Comparison of ENCODE assay signal across 8 cellular contexts in the genomic region with DNA sequence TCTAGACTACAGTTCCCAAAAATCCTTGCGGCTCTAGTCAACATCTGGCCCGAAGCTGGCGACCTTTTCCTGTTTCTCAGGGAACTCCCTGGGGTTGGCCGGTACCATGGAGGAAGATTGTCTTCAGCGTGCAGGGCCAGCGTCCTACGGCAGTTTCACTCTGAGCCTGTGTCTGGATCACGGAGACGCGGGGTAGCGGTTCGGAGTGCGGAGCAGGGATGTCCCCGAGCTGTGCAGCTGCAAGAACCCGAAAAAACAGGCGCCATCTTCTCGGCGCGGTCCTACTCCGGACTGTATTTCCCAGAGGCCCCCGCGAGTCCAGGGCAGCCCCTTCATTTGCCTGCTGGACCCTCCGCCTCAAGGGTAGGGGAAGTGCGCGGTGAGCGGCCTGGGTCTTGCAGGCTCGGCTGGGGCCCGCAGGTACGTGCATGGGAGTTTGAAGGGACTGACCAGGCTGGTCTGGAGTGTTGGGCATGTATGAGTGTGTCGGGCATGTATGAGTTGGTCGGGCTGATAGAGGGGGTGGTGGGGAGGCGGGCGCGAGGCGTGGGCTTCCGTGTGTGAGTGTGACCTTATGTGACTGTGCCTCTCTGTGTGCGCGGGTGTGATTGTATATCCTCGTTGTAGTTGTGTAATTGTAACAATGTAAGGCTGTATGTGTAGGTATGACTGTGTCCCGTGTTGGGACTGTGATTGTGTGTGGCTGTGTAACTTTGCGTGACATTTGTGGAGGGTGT. TPM values are rescaled to one million over a fixed set of nuclear protein-coding genes. Genes with fewer than 3 reads are reported as not detected.
DNase-seq lines count a peak whose midpoint lies in the region; ATAC-seq and TF ChIP-seq lines count a peak whose summit lies in the region.

A gene (plus strand): TSS at position 360 of the 737 bp plus-strand sequence. CDS start 12,240 bp downstream, outside the sequence.

- no peaks in the 10 kb centered on the region; the same call in 1 of the 2 replicates for H4K20me1 ChIP-seq in GM23338 (replicated peaks; ENCODE audit: insufficient read depth)

- H3K79me2 ChIP-seq in GM23338 (replicated peaks; ENCODE audit: insufficient read depth), result peaks cover 23% of the 10 kb centered on the region

- H3K27ac Mint-ChIP-seq in GM23338 (peak within 1 kb of the TSS; percentile 100), nephron progenitor cell (peak within 1 kb of the TSS; percentile 96)
- H3K27ac Mint-ChIP-seq in stimulated activated naive CD8-positive, alpha-beta T cell treated with anti-CD3 and anti-CD28 coated beads, Interleukin-15, Interleukin-2, amounts not matched to agents 100 ng/mL and 50 ng/mL, for 24 hours, result peak within 1 kb of the TSS; percentile 98

- H3K36me3 ChIP-seq in GM23338 (ENCODE audit: insufficient read depth), result no peaks in the 10 kb centered on the region

- no peaks in the 10 kb centered on the region for H3K27me3 ChIP-seq in GM23338 (ENCODE audit: insufficient read depth)

- peak; percentile 100 for ATAC-seq in GM23338

- H3K36me3 Mint-ChIP-seq in GM23338 (ENCODE audit: low read depth) (peaks cover 25% of the 10 kb centered on the region), nephron progenitor cell (ENCODE audit: low read depth) (peaks cover 65% of the 10 kb centered on the region)
- peaks cover 44% of the 10 kb centered on the region for H3K36me3 Mint-ChIP-seq in stimulated activated naive CD8-positive, alpha-beta T cell treated with anti-CD3 and anti-CD28 coated beads, Interleukin-15, Interleukin-2, amounts not matched to agents 100 ng/mL and 50 ng/mL, for 24 hours (ENCODE audit: low read depth)

- peak within 1 kb of the TSS; percentile 86 for H3K4me2 ChIP-seq in GM23338

- peak within 1 kb of the TSS; percentile 65 for H3K4me3 ChIP-seq in GM23338

- H2AFZ ChIP-seq in GM23338, result peak within 1 kb of the TSS; percentile 84; the same call in 1 of the 2 replicates

- H3K4me3 Mint-ChIP-seq in GM23338, result peak within 1 kb of the TSS; percentile 93
- H3K4me3 Mint-ChIP-seq in nephron progenitor cell, result peak within 1 kb of the TSS; percentile 96
- peak within 1 kb of the TSS; percentile 97 for H3K4me3 Mint-ChIP-seq in stimulated activated naive CD8-positive, alpha-beta T cell treated with anti-CD3 and anti-CD28 coated beads, Interleukin-15, Interleukin-2, amounts not matched to agents 100 ng/mL and 50 ng/mL, for 24 hours

- H3F3A ChIP-seq in GM23338 (replicated peaks; ENCODE audit: low read depth), result no peaks in the 10 kb centered on the region

- H3K27me3 Mint-ChIP-seq in GM23338 (ENCODE audit: insufficient read depth, low read depth, poor library complexity) (peaks cover 6% of the 10 kb centered on the region), nephron progenitor cell (ENCODE audit: low read depth, poor library complexity) (peaks cover 3% of the 10 kb centered on the region)
- no peaks in the 10 kb centered on the region for H3K27me3 Mint-ChIP-seq in stimulated activated naive CD8-positive, alpha-beta T cell treated with anti-CD3 and anti-CD28 coated beads, Interleukin-15, Interleukin-2, amounts not matched to agents 100 ng/mL and 50 ng/mL, for 24 hours

- peaks cover 8% of the 10 kb centered on the region for H3K4me1 Mint-ChIP-seq in GM23338
- H3K4me1 Mint-ChIP-seq in nephron progenitor cell, result peaks cover 26% of the 10 kb centered on the region
- peaks cover 22% of the 10 kb centered on the region for H3K4me1 Mint-ChIP-seq in stimulated activated naive CD8-positive, alpha-beta T cell treated with anti-CD3 and anti-CD28 coated beads, Interleukin-15, Interleukin-2, amounts not matched to agents 100 ng/mL and 50 ng/mL, for 24 hours (ENCODE audit: low read depth)

- H3K27ac ChIP-seq in GM23338 (ENCODE audit: low read depth), result peak within 1 kb of the TSS; percentile 41

- H3K9me2 ChIP-seq in GM23338 (ENCODE audit: insufficient read depth), result no peaks in the 10 kb centered on the region

- DNase-seq in EH (ENCODE audit: low read depth) (peak; percentile 88), GM23338 (ENCODE audit: low spot score) (peak; percentile 97), Kasumi-1 (lab: John Stamatoyannopoulos, UW) (peak; percentile 93 to 98), RPMI8226 (peak; percentile 85), fibroblast of the conjunctiva (ENCODE audit: low read depth) (peak; percentile 73), nephron progenitor cell (peak; percentile 84)
- peak; percentile 70 for DNase-seq in activated T-helper 9 cell treated with anti-CD3 and anti-CD28 coated beads, Interleukin-2, amount 50 U/mL, for 16 hours (ENCODE audit: low read depth)

- H3K9me3 Mint-ChIP-seq in GM23338 (peaks cover 22% of the 10 kb centered on the region), nephron progenitor cell (peaks cover 75% of the 10 kb centered on the region)
- H3K9me3 Mint-ChIP-seq in stimulated activated naive CD8-positive, alpha-beta T cell treated with anti-CD3 and anti-CD28 coated beads, Interleukin-15, Interleukin-2, amounts not matched to agents 100 ng/mL and 50 ng/mL, for 24 hours, result peaks cover 13% of the 10 kb centered on the region

- no peaks in the 10 kb centered on the region for H3K4me1 ChIP-seq in GM23338 (ENCODE audit: insufficient read depth)

- TF ChIP-seq CTCF in GM23338 (conservative IDR thresholded peaks at IDR 0.05; ENCODE audit: low read depth in 2 of 2), result no peak
- no peak for TF ChIP-seq CTCF in nephron progenitor cell (IDR thresholded peaks at IDR 0.05)

TF ChIP-seq in GM23338, 12 proteins besides CTCF, POLR2A, EP300 and RAD21:
- TF ChIP-seq STAT1 (IDR thresholded peaks at IDR 0.05; ENCODE audit: unreplicated experiment), result no peak
- TF ChIP-seq CREB1 (CRISPR knock-in tag; IDR thresholded peaks at IDR 0.05; ENCODE audit: low read depth), result peak; percentile 63; the same call in 1 of the 2 replicates
- TF ChIP-seq, protein P1, sequence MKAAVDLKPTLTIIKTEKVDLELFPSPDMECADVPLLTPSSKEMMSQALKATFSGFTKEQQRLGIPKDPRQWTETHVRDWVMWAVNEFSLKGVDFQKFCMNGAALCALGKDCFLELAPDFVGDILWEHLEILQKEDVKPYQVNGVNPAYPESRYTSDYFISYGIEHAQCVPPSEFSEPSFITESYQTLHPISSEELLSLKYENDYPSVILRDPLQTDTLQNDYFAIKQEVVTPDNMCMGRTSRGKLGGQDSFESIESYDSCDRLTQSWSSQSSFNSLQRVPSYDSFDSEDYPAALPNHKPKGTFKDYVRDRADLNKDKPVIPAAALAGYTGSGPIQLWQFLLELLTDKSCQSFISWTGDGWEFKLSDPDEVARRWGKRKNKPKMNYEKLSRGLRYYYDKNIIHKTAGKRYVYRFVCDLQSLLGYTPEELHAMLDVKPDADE (IDR thresholded peaks at IDR 0.05), result peak; percentile 93
- TF ChIP-seq NANOG (IDR thresholded peaks at IDR 0.05; ENCODE audit: borderline replicate concordance), result no peak
- TF ChIP-seq POLR2AphosphoS5 (IDR thresholded peaks at IDR 0.05; ENCODE audit: low read depth), result peak; percentile 82
TF ChIP-seq in GM23338: peak in this region for 3.

RNA-seq across cellular contexts. Expression of the gene that starts here (rescaled TPM):
- 4.7 and 6.7 TPM in 2 replicates for total RNA-seq in GM23338 (2014; rRNA removed; shearing (Covaris generic))
- polyA plus RNA-seq in GM23338 (2016; fragmentation: Nextera tagmentation; extraction: Ambion mirVana), result 1.5 and 3.1 TPM in 2 replicates

Comparison
In these comparisons a context has a peak if more than half of its experiments do, and no peak if none do; other contexts are left out.
1. Peak in every context shown above with its lines: DNase-seq, ATAC-seq, H3K4me3 ChIP-seq and H3K27ac ChIP-seq.